Comparison of ENCODE assay signal across 16 cellular contexts in the genomic region with DNA sequence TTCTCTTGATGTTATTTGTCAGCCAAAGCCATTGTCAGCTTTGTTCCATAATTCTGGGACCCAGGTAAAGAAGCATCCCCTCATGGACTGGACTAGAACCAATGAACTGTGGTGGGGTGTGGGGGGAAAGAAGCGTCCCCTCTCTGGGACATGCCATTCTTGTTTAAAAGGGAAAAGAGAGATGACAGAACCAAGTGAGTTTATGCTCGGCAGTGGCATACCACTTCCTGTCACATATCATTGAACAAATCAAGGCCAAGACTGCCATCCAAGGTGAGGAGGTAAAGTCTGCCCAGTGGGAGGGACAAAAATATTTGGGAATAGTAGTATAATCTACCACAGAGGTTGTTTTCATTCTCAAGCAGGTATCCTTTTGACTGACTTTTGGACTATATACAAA. TPM values are rescaled to one million over a fixed set of nuclear protein-coding genes. Genes with fewer than 3 reads are reported as not detected.
DNase-seq lines count a peak whose midpoint lies in the region; ATAC-seq and TF ChIP-seq lines count a peak whose summit lies in the region.
"Had no signal": no experiment of that assay in that cellular context is flagged by ENCODE, and none has a peak within 500 bp of the region (broad histone marks: within the 10 kb centered on the region; RNA-seq: fewer than 3 reads in every experiment).

No MANE protein-coding gene starts in this region.

- peaks cover 30% of the 10 kb centered on the region for H3K4me1 Mint-ChIP-seq in activated naive CD4-positive, alpha-beta T cell treated with anti-CD3 and anti-CD28 coated beads, Interleukin-2, amount 10 ng/mL, durations not matched to agents 7 days and 5 days
- peaks cover 8 to 12% (median 8%) of the 10 kb centered on the region in 3 donors for H3K4me1 Mint-ChIP-seq in IgD-negative memory B cell
- peaks cover 16% of the 10 kb centered on the region for H3K4me1 Mint-ChIP-seq in activated T-helper 1 cell treated with anti-CD3 and anti-CD28 coated beads, Interleukin-12 subunit alpha, Interleukin-12 subunit beta, Interleukin-2, Interleukin-4 antibody, amounts not matched to agents 30 ng/mL and 10 ng/mL and 1 ng/mL, durations not matched to agents 14 hours and 24 hours and 36 hours (ENCODE audit: low read depth)
- H3K4me1 Mint-ChIP-seq in naive thymus-derived CD4-positive, alpha-beta T cell: peaks cover 8 to 47% (median 39%) of the 10 kb centered on the region in 7 donors
- H3K4me1 Mint-ChIP-seq in endodermal cell: peaks cover 2% of the 10 kb centered on the region

- H3K9me3 ChIP-seq in naive thymus-derived CD4-positive, alpha-beta T cell (ENCODE audit: control insufficient read depth in 2 of 3, low read length in 3 of 3): no peaks in the 10 kb centered on the region
- H3K9me3 ChIP-seq in endodermal cell (ENCODE audit: control insufficient read depth, low read length): no peaks in the 10 kb centered on the region
- H3K9me3 ChIP-seq: vagina had no signal

- peak; percentile 35 for DNase-seq in activated naive CD4-positive, alpha-beta T cell treated with anti-CD3 and anti-CD28 coated beads, Interleukin-2, amount 10 ng/mL, durations not matched to agents 7 days and 5 days
- DNase-seq in activated naive CD4-positive, alpha-beta T cell (lab: John Stamatoyannopoulos, UW): no peak
- no peak for DNase-seq in activated T-helper 1 cell treated with anti-CD3 and anti-CD28 coated beads, Interleukin-12 subunit alpha, Interleukin-12 subunit beta, Interleukin-2, Interleukin-4 antibody, amounts not matched to agents 30 ng/mL and 10 ng/mL and 1 ng/mL, durations not matched to agents 14 hours and 24 hours and 36 hours (ENCODE audit: low spot score)
- DNase-seq in naive thymus-derived CD4-positive, alpha-beta T cell: peak in 7 of 9 donors; percentile 33 to 46 (median 42)
- DNase-seq in left colon (no peak), endodermal cell (no peak)
- DNase-seq: activated CD8-positive, alpha-beta memory T cell treated with anti-CD3 and anti-CD28 coated beads, Interleukin-2, amount 50 U/mL, for 48 hours; anterior cingulate cortex; EL; head of caudate nucleus; left ventricle myocardium superior; NCI-H526 had no signal

- intact Hi-C loops in activated T-helper 1 cell treated with anti-CD3 and anti-CD28 coated beads, Interleukin-12 subunit alpha, Interleukin-12 subunit beta, Interleukin-2, Interleukin-4 antibody, amounts not matched to agents 30 ng/mL and 10 ng/mL and 1 ng/mL, durations not matched to agents 14 hours and 24 hours and 36 hours (cut with micrococcal nuclease): no loop called here
- intact Hi-C loops in naive thymus-derived CD4-positive, alpha-beta T cell (cut with micrococcal nuclease): loop anchor here in 1 of 2 donors (1.0 kb wide), 2 partner anchors 13 to 26 kb away; no protein-coding TSS in a partner anchor
- intact Hi-C loops in left colon (cut with DNase I, micrococcal nuclease): no loop called here

- H3K36me3 ChIP-seq in naive thymus-derived CD4-positive, alpha-beta T cell (ENCODE audit: control insufficient read depth in 2 of 3, insufficient read depth in 3 of 3, low read length in 3 of 3): no peaks in the 10 kb centered on the region
- H3K36me3 ChIP-seq in endodermal cell (ENCODE audit: control insufficient read depth, insufficient read depth, low read length): no peaks in the 10 kb centered on the region
- H3K36me3 ChIP-seq: vagina had no signal

- H3K4me3 ChIP-seq in naive thymus-derived CD4-positive, alpha-beta T cell (ENCODE audit: low read length): no peak overlapping the region
- H3K4me3 ChIP-seq in endodermal cell (ENCODE audit: low read length): no peak overlapping the region
- H3K4me3 ChIP-seq: vagina had no signal

- peak overlapping the region; percentile 34 for H3K27ac ChIP-seq in naive thymus-derived CD4-positive, alpha-beta T cell (ENCODE audit: low read depth, low read length)
- no peak overlapping the region for H3K27ac ChIP-seq in endodermal cell (ENCODE audit: low read depth, low read length)
- H3K27ac ChIP-seq: vagina had no signal

- H3K36me3 Mint-ChIP-seq in activated naive CD4-positive, alpha-beta T cell treated with anti-CD3 and anti-CD28 coated beads, Interleukin-2, amount 10 ng/mL, durations not matched to agents 7 days and 5 days: no peaks in the 10 kb centered on the region
- H3K36me3 Mint-ChIP-seq in IgD-negative memory B cell: no peaks in the 10 kb centered on the region
- no peaks in the 10 kb centered on the region for H3K36me3 Mint-ChIP-seq in activated T-helper 1 cell treated with anti-CD3 and anti-CD28 coated beads, Interleukin-12 subunit alpha, Interleukin-12 subunit beta, Interleukin-2, Interleukin-4 antibody, amounts not matched to agents 30 ng/mL and 10 ng/mL and 1 ng/mL, durations not matched to agents 14 hours and 24 hours and 36 hours (ENCODE audit: low read depth)
- peaks cover 0 to 7% (median 0%) of the 10 kb centered on the region in 5 donors for H3K36me3 Mint-ChIP-seq in naive thymus-derived CD4-positive, alpha-beta T cell
- H3K36me3 Mint-ChIP-seq in endodermal cell (ENCODE audit: low read depth): peaks cover 5% of the 10 kb centered on the region

- peaks cover 17 to 25% of the 10 kb centered on the region in 2 donors for H3K4me1 ChIP-seq in naive thymus-derived CD4-positive, alpha-beta T cell (ENCODE audit: control insufficient read depth in 2 of 2, insufficient read depth in 2 of 2, low read length in 2 of 2)
- H3K4me1 ChIP-seq in endodermal cell (ENCODE audit: control insufficient read depth, insufficient read depth, low read length): no peaks in the 10 kb centered on the region
- H3K4me1 ChIP-seq: vagina had no signal

- ATAC-seq in naive thymus-derived CD4-positive, alpha-beta T cell: no peak
- ATAC-seq in left colon: no peak
- no peak for ATAC-seq in GM21576 (IDR thresholded peaks at IDR 0.05; ENCODE audit: unreplicated experiment)
- ATAC-seq: left ventricle myocardium superior, Right ventricle myocardium inferior had no signal

- no peaks in the 10 kb centered on the region for H3K27me3 ChIP-seq in naive thymus-derived CD4-positive, alpha-beta T cell (ENCODE audit: control insufficient read depth in 2 of 2, insufficient read depth in 2 of 2, low read length in 2 of 2)
- no peaks in the 10 kb centered on the region for H3K27me3 ChIP-seq in endodermal cell (ENCODE audit: control insufficient read depth, insufficient read depth, low read length, poor library complexity, severe bottlenecking)
- H3K27me3 ChIP-seq: vagina had no signal

- 86% methylated on average over 1 of the region's 2 CpGs; no CpG with 5 or more reads in 1 of the 2 experiments for WGBS in endodermal cell (ENCODE audit: insufficient coverage in 1 of 2, insufficient read length in 1 of 2), 2 experiments

- no peak for TF ChIP-seq CTCF in endodermal cell (conservative IDR thresholded peaks at IDR 0.05)

- peaks cover 4% of the 10 kb centered on the region for H3K9me3 Mint-ChIP-seq in activated naive CD4-positive, alpha-beta T cell treated with anti-CD3 and anti-CD28 coated beads, Interleukin-2, amount 10 ng/mL, durations not matched to agents 7 days and 5 days
- H3K9me3 Mint-ChIP-seq in IgD-negative memory B cell (no peaks in the 10 kb centered on the region), endodermal cell (peaks cover 19% of the 10 kb centered on the region)
- no peaks in the 10 kb centered on the region for H3K9me3 Mint-ChIP-seq in activated T-helper 1 cell treated with anti-CD3 and anti-CD28 coated beads, Interleukin-12 subunit alpha, Interleukin-12 subunit beta, Interleukin-2, Interleukin-4 antibody, amounts not matched to agents 30 ng/mL and 10 ng/mL and 1 ng/mL, durations not matched to agents 14 hours and 24 hours and 36 hours
- peaks cover 0 to 3% (median 0%) of the 10 kb centered on the region in 11 donors for H3K9me3 Mint-ChIP-seq in naive thymus-derived CD4-positive, alpha-beta T cell

- H3K4me3 Mint-ChIP-seq in activated naive CD4-positive, alpha-beta T cell treated with anti-CD3 and anti-CD28 coated beads, Interleukin-2, amount 10 ng/mL, durations not matched to agents 7 days and 5 days: no peak overlapping the region
- H3K4me3 Mint-ChIP-seq in IgD-negative memory B cell (peak overlapping the region in 2 of 4 donors; percentile 13 to 31), endodermal cell (no peak overlapping the region)
- H3K4me3 Mint-ChIP-seq in activated T-helper 1 cell treated with anti-CD3 and anti-CD28 coated beads, Interleukin-12 subunit alpha, Interleukin-12 subunit beta, Interleukin-2, Interleukin-4 antibody, amounts not matched to agents 30 ng/mL and 10 ng/mL and 1 ng/mL, durations not matched to agents 14 hours and 24 hours and 36 hours: no peak overlapping the region
- H3K4me3 Mint-ChIP-seq in naive thymus-derived CD4-positive, alpha-beta T cell: peak overlapping the region; percentile 12 to 80 (median 50)

- H3K27ac Mint-ChIP-seq in activated naive CD4-positive, alpha-beta T cell treated with anti-CD3 and anti-CD28 coated beads, Interleukin-2, amount 10 ng/mL, durations not matched to agents 7 days and 5 days: peak overlapping the region; percentile 0
- peak overlapping the region in 2 of 3 donors; percentile 47 to 51 for H3K27ac Mint-ChIP-seq in IgD-negative memory B cell
- peak overlapping the region; percentile 31 for H3K27ac Mint-ChIP-seq in activated T-helper 1 cell treated with anti-CD3 and anti-CD28 coated beads, Interleukin-12 subunit alpha, Interleukin-12 subunit beta, Interleukin-2, Interleukin-4 antibody, amounts not matched to agents 30 ng/mL and 10 ng/mL and 1 ng/mL, durations not matched to agents 14 hours and 24 hours and 36 hours
- H3K27ac Mint-ChIP-seq in naive thymus-derived CD4-positive, alpha-beta T cell: peak overlapping the region; percentile 33 to 91 (median 74)
- H3K27ac Mint-ChIP-seq in endodermal cell: no peak overlapping the region

- POLR2A ChIA-PET in naive thymus-derived CD4-positive, alpha-beta T cell (lab: Charles Lee): interaction anchor here (0.8 to 1.7 kb wide), 6 partner anchors 11 to 138 kb away, joined by 3 to 9 read pairs (median 6); a partner anchor contains a TSS

- H3K27me3 Mint-ChIP-seq in activated naive CD4-positive, alpha-beta T cell treated with anti-CD3 and anti-CD28 coated beads, Interleukin-2, amount 10 ng/mL, durations not matched to agents 7 days and 5 days: peaks cover 3% of the 10 kb centered on the region
- H3K27me3 Mint-ChIP-seq in IgD-negative memory B cell (no peaks in the 10 kb centered on the region), endodermal cell (ENCODE audit: insufficient read depth) (no peaks in the 10 kb centered on the region)
- peaks cover 3% of the 10 kb centered on the region for H3K27me3 Mint-ChIP-seq in activated T-helper 1 cell treated with anti-CD3 and anti-CD28 coated beads, Interleukin-12 subunit alpha, Interleukin-12 subunit beta, Interleukin-2, Interleukin-4 antibody, amounts not matched to agents 30 ng/mL and 10 ng/mL and 1 ng/mL, durations not matched to agents 14 hours and 24 hours and 36 hours (ENCODE audit: insufficient read depth)
- H3K27me3 Mint-ChIP-seq in naive thymus-derived CD4-positive, alpha-beta T cell: no peaks in the 10 kb centered on the region

- no peak overlapping the region for H3K9ac ChIP-seq in endodermal cell (ENCODE audit: extremely low read depth, low read length, poor library complexity, severe bottlenecking)

- CTCF ChIA-PET in activated naive CD4-positive, alpha-beta T cell treated with anti-CD3 and anti-CD28 coated beads, Interleukin-2, amount 10 ng/mL, durations not matched to agents 7 days and 5 days (lab: Charles Lee): interaction anchor here (1.0 kb wide), 2 partner anchors 11 to 25 kb away, joined by 4 to 5 read pairs; no protein-coding TSS in a partner anchor
- CTCF ChIA-PET in naive thymus-derived CD4-positive, alpha-beta T cell (lab: Charles Lee): interaction anchor here (0.6 to 5.9 kb wide), 3 partner anchors 13 to 50 kb away, joined by 3 to 47 read pairs (median 5); no protein-coding TSS in a partner anchor

RNA-seq across cellular contexts. Expression of a gene that starts 4.7 kb away (rescaled TPM):
- polyA plus RNA-seq in IgD-negative memory B cell: 40.3 TPM
- total RNA-seq in activated T-helper 1 cell treated with anti-CD3 and anti-CD28 coated beads, Interleukin-12 subunit alpha, Interleukin-12 subunit beta, Interleukin-2, Interleukin-4 antibody, amounts not matched to agents 30 ng/mL and 10 ng/mL and 1 ng/mL, durations not matched to agents 14 hours and 24 hours and 36 hours: 220 and 237 TPM in 2 replicates
- 100 to 1,000 TPM; 167 to 234 (median 202) TPM for total RNA-seq in naive thymus-derived CD4-positive, alpha-beta T cell
- 10 to 100 TPM; 34.6 to 47.9 TPM for polyA plus RNA-seq in naive thymus-derived CD4-positive, alpha-beta T cell
- total RNA-seq in left colon: 10 to 100 TPM; 51.3 to 63.3 TPM
- 10 to 100 TPM; 47.2 to 99.3 TPM for total RNA-seq in endodermal cell
- polyA plus RNA-seq in endodermal cell (2013, experiment 1 of 2): 34.8 TPM
- polyA plus RNA-seq in endodermal cell (2013, experiment 2 of 2): 38.4 TPM

Comparison
In these comparisons a context has a peak if more than half of its experiments do, and no peak if none do; other contexts are left out.
1. DNase-seq: peak in activated naive CD4-positive, alpha-beta T cell treated with anti-CD3 and anti-CD28 coated beads, Interleukin-2, amount 10 ng/mL, durations not matched to agents 7 days and 5 days (single experiment) and naive thymus-derived CD4-positive, alpha-beta T cell (7 of 9); none in activated naive CD4-positive, alpha-beta T cell (0 of 4), activated T-helper 1 cell treated with anti-CD3 and anti-CD28 coated beads, Interleukin-12 subunit alpha, Interleukin-12 subunit beta, Interleukin-2, Interleukin-4 antibody, amounts not matched to agents 30 ng/mL and 10 ng/mL and 1 ng/mL, durations not matched to agents 14 hours and 24 hours and 36 hours (single experiment), left colon (0 of 2) and endodermal cell (single experiment).
2. H3K4me3 Mint-ChIP-seq: peak in naive thymus-derived CD4-positive, alpha-beta T cell (10 of 10); none in activated naive CD4-positive, alpha-beta T cell treated with anti-CD3 and anti-CD28 coated beads, Interleukin-2, amount 10 ng/mL, durations not matched to agents 7 days and 5 days (single experiment), activated T-helper 1 cell treated with anti-CD3 and anti-CD28 coated beads, Interleukin-12 subunit alpha, Interleukin-12 subunit beta, Interleukin-2, Interleukin-4 antibody, amounts not matched to agents 30 ng/mL and 10 ng/mL and 1 ng/mL, durations not matched to agents 14 hours and 24 hours and 36 hours (single experiment) and endodermal cell (single experiment).